12 cellular contexts compared by ENCODE assay signal in genomic region chr10:128540806-128541739, GRCh38.
A peak's percentile ranks its signal among the peaks of the same experiment; 100 is the strongest.
DNase-seq lines count a peak whose midpoint lies in the region; ATAC-seq and TF ChIP-seq lines count a peak whose summit lies in the region.
"Had no signal": no experiment of that assay in that cellular context is flagged by ENCODE, and none has a peak within 500 bp of the region (broad histone marks: within the 10 kb centered on the region; RNA-seq: fewer than 3 reads in every experiment).

No MANE protein-coding gene starts in this region.

- in situ Hi-C loops in transverse colon (cut with MboI; ENCODE audit: low pct_ligation_motif_present in 1 of 4, low pct_unique_long_range_greater_than_20kb in 1 of 4, low sequenced_read_pairs in 3 of 4): no loop called here

- no peak for TF ChIP-seq EP300 in transverse colon (IDR thresholded peaks at IDR 0.05; ENCODE audit: low read depth)

- no peaks in the 10 kb centered on the region for H3K9me3 Mint-ChIP-seq in activated CD8-positive, alpha-beta T cell treated with anti-CD3 and anti-CD28 coated beads for 36 hours
- no peaks in the 10 kb centered on the region for H3K9me3 Mint-ChIP-seq in activated CD8-positive, alpha-beta T cell treated with anti-CD3 and anti-CD28 coated beads, Interleukin-2, amount 10 ng/mL, durations not matched to agents 7 days and 5 days (ENCODE audit: insufficient read depth)
- no peaks in the 10 kb centered on the region for H3K9me3 Mint-ChIP-seq in endothelial cell (ENCODE audit: unreplicated experiment)
- no peaks in the 10 kb centered on the region for H3K9me3 Mint-ChIP-seq in mesothelial cell of epicardium
- H3K9me3 Mint-ChIP-seq: activated T-helper 2 cell treated with anti-CD3 and anti-CD28 coated beads, Interferon-gamma antibody, Interleukin-2, Interleukin-4, amounts not matched to agents 10 μg/mL and 5 μg/mL and 100 μg/mL, durations not matched to agents 14 hours and 24 hours and 36 hours had no signal

- DNase-seq in activated CD8-positive, alpha-beta T cell treated with anti-CD3 and anti-CD28 coated beads for 36 hours: peak; percentile 6
- no peak for DNase-seq in activated CD8-positive, alpha-beta T cell treated with anti-CD3 and anti-CD28 coated beads, Interleukin-2, amount 10 ng/mL, durations not matched to agents 7 days and 5 days
- DNase-seq in endothelial cell (ENCODE audit: low spot score) (peak; percentile 30), mesothelial cell of epicardium (ENCODE audit: low spot score in 2 of 2, unreplicated experiment in 2 of 2) (peak in 1 of 2 experiments; percentile 54), transverse colon (peak; percentile 42), NCI-H128 (lab: John Stamatoyannopoulos, UW; ENCODE audit: unreplicated experiment) (no peak)
- DNase-seq: stimulated activated CD4-positive, alpha-beta T cell treated with anti-CD3 and anti-CD28 coated beads, Interleukin-4, amount 100 ng/mL, for 24 hours had no signal

- CTCF ChIA-PET in activated CD8-positive, alpha-beta T cell treated with anti-CD3 and anti-CD28 coated beads for 36 hours (lab: Charles Lee): interaction anchor here (0.7 kb wide), 1 partner anchor 11 kb away, joined by 3 read pairs; no protein-coding TSS in a partner anchor
- CTCF ChIA-PET in activated CD8-positive, alpha-beta T cell treated with anti-CD3 and anti-CD28 coated beads, Interleukin-2, amount 10 ng/mL, durations not matched to agents 7 days and 5 days (lab: Charles Lee): no interaction called here

- no peaks in the 10 kb centered on the region for H3K36me3 Mint-ChIP-seq in activated CD8-positive, alpha-beta T cell treated with anti-CD3 and anti-CD28 coated beads for 36 hours (ENCODE audit: low read depth)
- no peaks in the 10 kb centered on the region for H3K36me3 Mint-ChIP-seq in activated CD8-positive, alpha-beta T cell treated with anti-CD3 and anti-CD28 coated beads, Interleukin-2, amount 10 ng/mL, durations not matched to agents 7 days and 5 days (ENCODE audit: low read depth)
- H3K36me3 Mint-ChIP-seq in endothelial cell (ENCODE audit: low read depth, unreplicated experiment) (no peaks in the 10 kb centered on the region), mesothelial cell of epicardium (no peaks in the 10 kb centered on the region)

- intact Hi-C loops in activated CD8-positive, alpha-beta T cell treated with anti-CD3 and anti-CD28 coated beads for 36 hours (cut with micrococcal nuclease): no loop called here
- intact Hi-C loops in transverse colon (cut with DNase I; ENCODE audit: low total_unique reads): no loop called here

- ATAC-seq in activated CD8-positive, alpha-beta T cell treated with anti-CD3 and anti-CD28 coated beads for 36 hours: no peak
- ATAC-seq in activated CD8-positive, alpha-beta T cell treated with anti-CD3 and anti-CD28 coated beads, Interleukin-2, amount 10 ng/mL, durations not matched to agents 7 days and 5 days: no peak
- ATAC-seq in GM21360 (IDR thresholded peaks at IDR 0.05; ENCODE audit: unreplicated experiment) (no peak), GM19463 (IDR thresholded peaks at IDR 0.05; ENCODE audit: unreplicated experiment) (no peak)

- H3K4me1 ChIP-seq in transverse colon: peaks cover 0 to 16% (median 10%) of the 10 kb centered on the region in 4 donors

- no peak for TF ChIP-seq POLR2A in transverse colon (IDR thresholded peaks at IDR 0.05)

- no peak for TF ChIP-seq CTCF in activated CD8-positive, alpha-beta T cell treated with anti-CD3 and anti-CD28 coated beads for 36 hours (IDR thresholded peaks at IDR 0.05)
- TF ChIP-seq CTCF in endothelial cell (IDR thresholded peaks at IDR 0.05; ENCODE audit: unreplicated experiment) (no peak), mesothelial cell of epicardium (IDR thresholded peaks at IDR 0.05; ENCODE audit: unreplicated experiment) (no peak), transverse colon (IDR thresholded peaks at IDR 0.05) (peak in 1 of 5 experiments; percentile 15)

- H3K36me3 ChIP-seq in transverse colon: no peaks in the 10 kb centered on the region

- H3K4me3 Mint-ChIP-seq in activated CD8-positive, alpha-beta T cell treated with anti-CD3 and anti-CD28 coated beads for 36 hours: no peak overlapping the region
- H3K4me3 Mint-ChIP-seq in activated CD8-positive, alpha-beta T cell treated with anti-CD3 and anti-CD28 coated beads, Interleukin-2, amount 10 ng/mL, durations not matched to agents 7 days and 5 days: no peak overlapping the region
- H3K4me3 Mint-ChIP-seq in endothelial cell (ENCODE audit: unreplicated experiment) (peak overlapping the region; percentile 78), mesothelial cell of epicardium (peak overlapping the region; percentile 72)

- no peak overlapping the region for H3K27ac Mint-ChIP-seq in activated CD8-positive, alpha-beta T cell treated with anti-CD3 and anti-CD28 coated beads for 36 hours
- H3K27ac Mint-ChIP-seq in activated CD8-positive, alpha-beta T cell treated with anti-CD3 and anti-CD28 coated beads, Interleukin-2, amount 10 ng/mL, durations not matched to agents 7 days and 5 days: no peak overlapping the region
- H3K27ac Mint-ChIP-seq in endothelial cell (ENCODE audit: unreplicated experiment): no peak overlapping the region
- peak overlapping the region; percentile 85 for H3K27ac Mint-ChIP-seq in mesothelial cell of epicardium
- H3K27ac Mint-ChIP-seq: activated T-helper 2 cell treated with anti-CD3 and anti-CD28 coated beads, Interferon-gamma antibody, Interleukin-2, Interleukin-4, amounts not matched to agents 10 μg/mL and 5 μg/mL and 100 μg/mL, durations not matched to agents 14 hours and 24 hours and 36 hours had no signal

- H3K27me3 Mint-ChIP-seq in activated CD8-positive, alpha-beta T cell treated with anti-CD3 and anti-CD28 coated beads for 36 hours: peaks cover 35% of the 10 kb centered on the region
- peaks cover 38% of the 10 kb centered on the region for H3K27me3 Mint-ChIP-seq in activated CD8-positive, alpha-beta T cell treated with anti-CD3 and anti-CD28 coated beads, Interleukin-2, amount 10 ng/mL, durations not matched to agents 7 days and 5 days (ENCODE audit: low read depth)
- H3K27me3 Mint-ChIP-seq in endothelial cell (ENCODE audit: unreplicated experiment): no peaks in the 10 kb centered on the region
- H3K27me3 Mint-ChIP-seq in mesothelial cell of epicardium (ENCODE audit: low read depth): peaks cover 58% of the 10 kb centered on the region

- WGBS in transverse colon (ENCODE audit: low coverage in 1 of 2), 2 donors: 4 to 8% methylated on average over 21 to 45 of the region's 45 CpGs

- peak overlapping the region in 3 of 4 donors; percentile 4 to 44 (median 5) for H3K4me3 ChIP-seq in transverse colon
- H3K4me3 ChIP-seq: lung had no signal

- peaks cover 55% of the 10 kb centered on the region for H3K27me3 ChIP-seq in transverse colon

- H3K27ac ChIP-seq in transverse colon: no peak overlapping the region
- H3K27ac ChIP-seq: KMS-11 had no signal

- no peaks in the 10 kb centered on the region for H3K9me3 ChIP-seq in transverse colon

- POLR2A ChIA-PET in activated CD8-positive, alpha-beta T cell treated with anti-CD3 and anti-CD28 coated beads for 36 hours (lab: Charles Lee): no interaction called here
- POLR2A ChIA-PET in activated CD8-positive, alpha-beta T cell treated with anti-CD3 and anti-CD28 coated beads, Interleukin-2, amount 10 ng/mL, durations not matched to agents 7 days and 5 days (lab: Charles Lee): no interaction called here

- no peaks in the 10 kb centered on the region for H3K4me1 Mint-ChIP-seq in activated CD8-positive, alpha-beta T cell treated with anti-CD3 and anti-CD28 coated beads for 36 hours (ENCODE audit: low read depth)
- no peaks in the 10 kb centered on the region for H3K4me1 Mint-ChIP-seq in activated CD8-positive, alpha-beta T cell treated with anti-CD3 and anti-CD28 coated beads, Interleukin-2, amount 10 ng/mL, durations not matched to agents 7 days and 5 days (ENCODE audit: low read depth)
- H3K4me1 Mint-ChIP-seq in endothelial cell (ENCODE audit: unreplicated experiment) (peaks cover 11% of the 10 kb centered on the region), mesothelial cell of epicardium (peaks cover 56% of the 10 kb centered on the region)

Comparison
In these comparisons a context has a peak if more than half of its experiments do, and no peak if none do; other contexts are left out.
1. DNase-seq: peak in activated CD8-positive, alpha-beta T cell treated with anti-CD3 and anti-CD28 coated beads for 36 hours (single experiment), endothelial cell (single experiment) and transverse colon (single experiment); none in activated CD8-positive, alpha-beta T cell treated with anti-CD3 and anti-CD28 coated beads, Interleukin-2, amount 10 ng/mL, durations not matched to agents 7 days and 5 days (single experiment) and NCI-H128 (single experiment).
2. H3K4me3 Mint-ChIP-seq: peak in endothelial cell (single experiment) and mesothelial cell of epicardium (single experiment); none in activated CD8-positive, alpha-beta T cell treated with anti-CD3 and anti-CD28 coated beads for 36 hours (single experiment) and activated CD8-positive, alpha-beta T cell treated with anti-CD3 and anti-CD28 coated beads, Interleukin-2, amount 10 ng/mL, durations not matched to agents 7 days and 5 days (single experiment).